In genomic region chr4:37584087-37584486, GRCh38 we compare ENCODE assay signal across 16 cellular contexts.
"Had no signal": no experiment of that assay in that cellular context is flagged by ENCODE, and none has a peak within 500 bp of the region (broad histone marks: within the 10 kb centered on the region; RNA-seq: fewer than 3 reads in every experiment).

No MANE protein-coding gene starts in this region.

- H3K4me1 Mint-ChIP-seq: activated naive CD8-positive, alpha-beta T cell treated with anti-CD3 and anti-CD28 coated beads, Interleukin-2, amount 50 U/mL, for 24 hours had no signal

- H3K27me3 ChIP-seq: ascending aorta, cardiac muscle cell, tibial artery had no signal

- H3K4me3 ChIP-seq: ascending aorta, cardiac muscle cell, lung, SK-N-MC, tibial artery had no signal

- DNase-seq: activated CD8-positive, alpha-beta memory T cell treated with anti-CD3 and anti-CD28 coated beads, Interleukin-2, amount 50 U/mL, for 48 hours; activated CD8-positive, alpha-beta T cell treated with anti-CD3 and anti-CD28 coated beads for 36 hours; activated naive CD4-positive, alpha-beta T cell treated with Interleukin-2 at 50 U/mL for 16 hours; activated naive CD8-positive, alpha-beta T cell treated with anti-CD3 and anti-CD28 coated beads, Interleukin-2, amount 50 U/mL, for 24 hours; cortex of kidney; effector memory CD4-positive, alpha-beta T cell; hypothalamus; retina; T-cell; T1000; tibial artery had no signal

- H3K36me3 ChIP-seq: ascending aorta, cardiac muscle cell, tibial artery had no signal

- H3K27ac Mint-ChIP-seq: activated CD8-positive, alpha-beta T cell treated with anti-CD3 and anti-CD28 coated beads for 36 hours; activated naive CD8-positive, alpha-beta T cell treated with anti-CD3 and anti-CD28 coated beads, Interleukin-2, amount 50 U/mL, for 24 hours had no signal

- H3K4me1 ChIP-seq: ascending aorta, tibial artery had no signal

- H3K4me3 Mint-ChIP-seq: activated CD8-positive, alpha-beta T cell treated with anti-CD3 and anti-CD28 coated beads for 36 hours; activated naive CD8-positive, alpha-beta T cell treated with anti-CD3 and anti-CD28 coated beads, Interleukin-2, amount 50 U/mL, for 24 hours; T-cell had no signal

- H3K27ac ChIP-seq: ascending aorta, cardiac muscle cell, SK-N-MC, tibial artery, VCaP had no signal
